1 cellular context compared by ENCODE assay signal in genomic region chr1:51237714-51238403, GRCh38.
A peak's percentile ranks its signal among the peaks of the same experiment; 100 is the strongest.
TF ChIP-seq lines count a peak whose summit lies in the region.

No MANE protein-coding gene starts in this region.

TF ChIP-seq in K562, 482 proteins besides CTCF, POLR2A, EP300 and RAD21 (continued from another document and continues in another):
- 0 out of 2 replicates have a peak, but pooled peaks have one; percentile 34 for TF ChIP-seq ZNF592 (IDR thresholded peaks at IDR 0.05)
- TF ChIP-seq CEBPG (CRISPR knock-in tag; IDR thresholded peaks at IDR 0.05) = no peak
- TF ChIP-seq CEBPG (tag; conservative IDR thresholded peaks at IDR 0.05 in 1 of 2, IDR thresholded peaks at IDR 0.05 in 1 of 2) = peak in 1 of 2 experiments; percentile 77; a peak in 2 of 4 replicates
- no peak for TF ChIP-seq USF1 (CRISPR knock-in tag; IDR thresholded peaks at IDR 0.05)
- TF ChIP-seq ESRRA (IDR thresholded peaks at IDR 0.05; ENCODE audit: borderline replicate concordance, low read depth) = no peak
- no peak for TF ChIP-seq POLR2G (IDR thresholded peaks at IDR 0.05; ENCODE audit: low read depth, low read length)
- no peak for TF ChIP-seq ERF (CRISPR knock-in tag; IDR thresholded peaks at IDR 0.05)
- no peak for TF ChIP-seq ELK3 (CRISPR knock-in tag; IDR thresholded peaks at IDR 0.05)
- TF ChIP-seq ATF2 (CRISPR knock-in tag; IDR thresholded peaks at IDR 0.05) = no peak
- no peak for TF ChIP-seq TCF7 (IDR thresholded peaks at IDR 0.05; ENCODE audit: borderline replicate concordance)
- 0 out of 2 replicates have a peak, but pooled peaks have one; percentile 14 for TF ChIP-seq ARID1B (IDR thresholded peaks at IDR 0.05)
- TF ChIP-seq NEUROD1 (IDR thresholded peaks at IDR 0.05; ENCODE audit: borderline replicate concordance, low read depth, low read length, partially characterized antibody) = no peak
- no peak for TF ChIP-seq CREB3L1 (IDR thresholded peaks at IDR 0.05; ENCODE audit: borderline replicate concordance, low read depth)
- no peak for TF ChIP-seq ZNF12 (CRISPR knock-in tag; IDR thresholded peaks at IDR 0.05)
- TF ChIP-seq XRCC5 (IDR thresholded peaks at IDR 0.05; ENCODE audit: low read depth, low read length) = no peak
- no peak for TF ChIP-seq FOXK1 (CRISPR knock-in tag; IDR thresholded peaks at IDR 0.05; ENCODE audit: borderline replicate concordance)
- no peak for TF ChIP-seq BRCA1 (IDR thresholded peaks at IDR 0.05)
- no peak for TF ChIP-seq BRCA1 (CRISPR knock-in tag; IDR thresholded peaks at IDR 0.05)
- TF ChIP-seq RBM25 (IDR thresholded peaks at IDR 0.05; ENCODE audit: low read depth, low read length, severe bottlenecking) = no peak
- TF ChIP-seq FOXA1 (IDR thresholded peaks at IDR 0.05; ENCODE audit: borderline replicate concordance) = no peak
- no peak for TF ChIP-seq ZBED1 (IDR thresholded peaks at IDR 0.05)
- no peak for TF ChIP-seq ZBTB40 (IDR thresholded peaks at IDR 0.05)
- no peak for TF ChIP-seq ZBTB40 (CRISPR knock-in tag; IDR thresholded peaks at IDR 0.05)
- no peak for TF ChIP-seq STAT5A (IDR thresholded peaks at IDR 0.05; ENCODE audit: borderline replicate concordance, low read length)
- peak; percentile 42; the same call in 1 of the 2 replicates for TF ChIP-seq ZEB2 (IDR thresholded peaks at IDR 0.05)
- no peak for TF ChIP-seq ZNF766 (CRISPR knock-in tag; conservative IDR thresholded peaks at IDR 0.05)
- no peak for TF ChIP-seq HIVEP1 (CRISPR knock-in tag; IDR thresholded peaks at IDR 0.05)
- no peak for TF ChIP-seq ZNF668 (CRISPR knock-in tag; IDR thresholded peaks at IDR 0.05)
- no peak for TF ChIP-seq ARID3A (IDR thresholded peaks at IDR 0.05; ENCODE audit: borderline replicate concordance, low read depth, low read length)
- TF ChIP-seq EZH2 (IDR thresholded peaks at IDR 0.05; ENCODE audit: borderline replicate concordance, low read depth, low read length) = no peak
- TF ChIP-seq SAP30 (IDR thresholded peaks at IDR 0.05; ENCODE audit: borderline replicate concordance, insufficient read depth, low read depth, low read length, poor library complexity, severe bottlenecking) = peak; percentile 29
- 0 out of 2 replicates have a peak, but pooled peaks have one; percentile 61 for TF ChIP-seq KAT7 (CRISPR knock-in tag; IDR thresholded peaks at IDR 0.05; ENCODE audit: borderline replicate concordance)
- peak; percentile 29 for TF ChIP-seq NCOA4 (IDR thresholded peaks at IDR 0.05; ENCODE audit: partially characterized antibody)
- no peak for TF ChIP-seq SMARCE1 (IDR thresholded peaks at IDR 0.05)
- no peak for TF ChIP-seq MXI1 (IDR thresholded peaks at IDR 0.05; ENCODE audit: low read depth, low read length)
- TF ChIP-seq KLF6 (CRISPR knock-in tag; IDR thresholded peaks at IDR 0.05; ENCODE audit: borderline replicate concordance) = no peak
- TF ChIP-seq ZNF408 (CRISPR knock-in tag; IDR thresholded peaks at IDR 0.05; ENCODE audit: low read depth) = no peak
- TF ChIP-seq CBFB (CRISPR knock-in tag; IDR thresholded peaks at IDR 0.05) = no peak
- TF ChIP-seq ZNF311 (CRISPR knock-in tag; IDR thresholded peaks at IDR 0.05) = no peak
- TF ChIP-seq BACH1 (tag; IDR thresholded peaks at IDR 0.05) = no peak; the same call in 1 of the 2 replicates
- no peak for TF ChIP-seq ZNF184 (CRISPR knock-in tag; IDR thresholded peaks at IDR 0.05)
- no peak for TF ChIP-seq ZNF583 (CRISPR knock-in tag; IDR thresholded peaks at IDR 0.05)
- peak; percentile 38; the same call in 1 of the 2 replicates for TF ChIP-seq GABPA (tag; conservative IDR thresholded peaks at IDR 0.05; ENCODE audit: low read depth)
- no peak for TF ChIP-seq GTF2E2 (tag; IDR thresholded peaks at IDR 0.05)
- no peak for TF ChIP-seq ZBTB34 (CRISPR knock-in tag; IDR thresholded peaks at IDR 0.05)
- TF ChIP-seq KLF1 (tag; IDR thresholded peaks at IDR 0.05) = no peak
